ENCODE assay signal across 8 cellular contexts in genomic region chr3:15361494-15362214, GRCh38. TPM values are rescaled to one million over a fixed set of nuclear protein-coding genes. Genes with fewer than 3 reads are reported as not detected.
DNase-seq lines count a peak whose midpoint lies in the region; ATAC-seq and TF ChIP-seq lines count a peak whose summit lies in the region.

No MANE protein-coding gene starts in this region.

- H3K27me3 Mint-ChIP-seq in activated naive CD4-positive, alpha-beta T cell treated with anti-CD3 and anti-CD28 coated beads for 36 hours (ENCODE audit: low read depth), result peaks cover 2% of the 10 kb centered on the region

- no peaks in the 10 kb centered on the region for H3K27me3 ChIP-seq in neuron (ENCODE audit: insufficient read depth, low read length)
- H3K27me3 ChIP-seq in testis, result no peaks in the 10 kb centered on the region
- no peaks in the 10 kb centered on the region for H3K27me3 ChIP-seq in ovary

- intact Hi-C loops in activated naive CD4-positive, alpha-beta T cell treated with anti-CD3 and anti-CD28 coated beads for 36 hours (cut with micrococcal nuclease), result loop anchor here (1.0 to 5.0 kb wide), 8 partner anchors 17 to 1149 kb away; partner anchors contain the start of genes NR2C2 and SH3BP5
- intact Hi-C loops in testis (cut with DNase I; ENCODE audit: low total_unique reads) (no loop called here), ovary (cut with DNase I) (no loop called here)

- CTCF ChIA-PET in activated naive CD4-positive, alpha-beta T cell treated with anti-CD3 and anti-CD28 coated beads for 36 hours (lab: Charles Lee), result interaction anchor here (0.6 to 2.2 kb wide), 21 partner anchors 16 to 195 kb away, joined by 3 to 15 read pairs (median 4); partner anchors contain the start of gene SH3BP5

- TF ChIP-seq EP300 in ovary (IDR thresholded peaks at IDR 0.05), result no peak

- H3K9me3 ChIP-seq in neuron (ENCODE audit: low read length), result no peaks in the 10 kb centered on the region
- no peaks in the 10 kb centered on the region for H3K9me3 ChIP-seq in testis
- no peaks in the 10 kb centered on the region for H3K9me3 ChIP-seq in ovary

- H3K36me3 Mint-ChIP-seq in activated naive CD4-positive, alpha-beta T cell treated with anti-CD3 and anti-CD28 coated beads for 36 hours (ENCODE audit: low read depth), result no peaks in the 10 kb centered on the region

- 51 to 65% methylated on average over 11 of the region's 11 CpGs for WGBS in testis, 2 donors
- WGBS in ovary, 3 donors, result 46 to 63% (median 53%) methylated on average over 11 of the region's 11 CpGs

- peaks cover 11% of the 10 kb centered on the region for H3K4me1 ChIP-seq in neuron (ENCODE audit: insufficient read depth, low read length)
- peaks cover 22% of the 10 kb centered on the region for H3K4me1 ChIP-seq in testis
- peaks cover 4% of the 10 kb centered on the region for H3K4me1 ChIP-seq in ovary (ENCODE audit: insufficient read depth)

- H2AFZ ChIP-seq in neuron (ENCODE audit: low read depth, low read length), result peak overlapping the region; percentile 30

- peaks cover 42% of the 10 kb centered on the region for H3K4me1 Mint-ChIP-seq in activated naive CD4-positive, alpha-beta T cell treated with anti-CD3 and anti-CD28 coated beads for 36 hours (ENCODE audit: low read depth)

- TF ChIP-seq POLR2A in GM18505 (IDR thresholded peaks at IDR 0.05; ENCODE audit: borderline replicate concordance, extremely low read depth, insufficient read depth, insufficient read length) (peak; percentile 41), NB4 (IDR thresholded peaks at IDR 0.05; ENCODE audit: extremely low read depth, insufficient read length) (no peak), testis (IDR thresholded peaks at IDR 0.05) (no peak), ovary (IDR thresholded peaks at IDR 0.05) (no peak)

- peak; percentile 69 for ATAC-seq in GM18505 (IDR thresholded peaks at IDR 0.05; ENCODE audit: unreplicated experiment)

- H3K27ac Mint-ChIP-seq in activated naive CD4-positive, alpha-beta T cell treated with anti-CD3 and anti-CD28 coated beads for 36 hours, result peak overlapping the region; percentile 83

- DNase-seq in HCEC 1CT, result peak; percentile 44
- peak; percentile 31 for DNase-seq in NB4 (ENCODE audit: low read depth)
- peak; percentile 86 for DNase-seq in activated naive CD4-positive, alpha-beta T cell treated with anti-CD3 and anti-CD28 coated beads for 36 hours
- no peak for DNase-seq in T1000 (lab: John Stamatoyannopoulos, UW)
- DNase-seq in testis, result no peak
- no peak for DNase-seq in ovary

- H3K9me3 Mint-ChIP-seq in activated naive CD4-positive, alpha-beta T cell treated with anti-CD3 and anti-CD28 coated beads for 36 hours, result no peaks in the 10 kb centered on the region

- no peak overlapping the region for H3K4me3 Mint-ChIP-seq in activated naive CD4-positive, alpha-beta T cell treated with anti-CD3 and anti-CD28 coated beads for 36 hours

- TF ChIP-seq CTCF in NB4 (IDR thresholded peaks at IDR 0.05; ENCODE audit: low read depth, low read length), result no peak
- TF ChIP-seq CTCF in testis (IDR thresholded peaks at IDR 0.05), result no peak
- TF ChIP-seq CTCF in ovary (IDR thresholded peaks at IDR 0.05), result no peak

- H3K4me3 ChIP-seq in NB4 (ENCODE audit: low read depth, low read length), result no peak overlapping the region
- H3K4me3 ChIP-seq in neuron (ENCODE audit: low read length), result no peak overlapping the region
- H3K4me3 ChIP-seq in testis, result no peak overlapping the region
- H3K4me3 ChIP-seq in ovary, result no peak overlapping the region

- peak overlapping the region in 1 of 2 donors; percentile 63 for H3K27ac ChIP-seq in testis
- peak overlapping the region in 1 of 2 donors; percentile 42 for H3K27ac ChIP-seq in ovary

- no peaks in the 10 kb centered on the region for H3K36me3 ChIP-seq in neuron (ENCODE audit: insufficient read depth, low read length)
- H3K36me3 ChIP-seq in testis (ENCODE audit: low read depth, missing control alignments), result no peaks in the 10 kb centered on the region
- no peaks in the 10 kb centered on the region for H3K36me3 ChIP-seq in ovary

RNA-seq across cellular contexts. Expression of gene SH3BP5, which starts 29.3 kb away (rescaled TPM):
- 1 to 10 TPM; 7.9 to 9.0 TPM for total RNA-seq in activated naive CD4-positive, alpha-beta T cell treated with anti-CD3 and anti-CD28 coated beads for 36 hours
- 100 to 1,000 TPM; 102 to 126 TPM for total RNA-seq in testis
- polyA plus RNA-seq in testis (ENCODE audit: insufficient read depth, low read depth, low replicate concordance), result 86.7 TPM
- total RNA-seq in ovary, result 100 to 1,000 TPM in 5 of 7 donors, 10 to 100 TPM in 2; 80.4 to 205 (median 142) TPM
- polyA plus RNA-seq in ovary, result 100 to 1,000 TPM; 131 to 157 TPM

Comparison
In these comparisons a context has a peak if more than half of its experiments do, and no peak if none do; other contexts are left out.
1. DNase-seq: peak in HCEC 1CT (single experiment), NB4 (single experiment) and activated naive CD4-positive, alpha-beta T cell treated with anti-CD3 and anti-CD28 coated beads for 36 hours (single experiment); none in T1000 (single experiment), testis (single experiment) and ovary (0 of 5).
2. RNA of gene SH3BP5, which starts 29.3 kb away (total RNA-seq): 80.4 to 205 TPM in ovary and 102 to 126 TPM in testis; 7.9 to 9.0 TPM in activated naive CD4-positive, alpha-beta T cell treated with anti-CD3 and anti-CD28 coated beads for 36 hours; every median in the first group is over 4 times any median in the second.